Comparison of ENCODE assay signal across 1 cellular context in genomic region chr5:132477784-132478497, GRCh38.
TF ChIP-seq lines count a peak whose summit lies in the region.

No MANE protein-coding gene starts in this region.

TF ChIP-seq in GM23338, 12 proteins besides CTCF, POLR2A, EP300 and RAD21 (continued from another document):
- TF ChIP-seq ZNF462 (CRISPR knock-in tag; IDR thresholded peaks at IDR 0.05) (no peak), POLR2AphosphoS5 (IDR thresholded peaks at IDR 0.05; ENCODE audit: low read depth) (no peak), STAT1 (IDR thresholded peaks at IDR 0.05; ENCODE audit: unreplicated experiment) (no peak)
